ENCODE assay signal across 1 cellular context in the genomic region with DNA sequence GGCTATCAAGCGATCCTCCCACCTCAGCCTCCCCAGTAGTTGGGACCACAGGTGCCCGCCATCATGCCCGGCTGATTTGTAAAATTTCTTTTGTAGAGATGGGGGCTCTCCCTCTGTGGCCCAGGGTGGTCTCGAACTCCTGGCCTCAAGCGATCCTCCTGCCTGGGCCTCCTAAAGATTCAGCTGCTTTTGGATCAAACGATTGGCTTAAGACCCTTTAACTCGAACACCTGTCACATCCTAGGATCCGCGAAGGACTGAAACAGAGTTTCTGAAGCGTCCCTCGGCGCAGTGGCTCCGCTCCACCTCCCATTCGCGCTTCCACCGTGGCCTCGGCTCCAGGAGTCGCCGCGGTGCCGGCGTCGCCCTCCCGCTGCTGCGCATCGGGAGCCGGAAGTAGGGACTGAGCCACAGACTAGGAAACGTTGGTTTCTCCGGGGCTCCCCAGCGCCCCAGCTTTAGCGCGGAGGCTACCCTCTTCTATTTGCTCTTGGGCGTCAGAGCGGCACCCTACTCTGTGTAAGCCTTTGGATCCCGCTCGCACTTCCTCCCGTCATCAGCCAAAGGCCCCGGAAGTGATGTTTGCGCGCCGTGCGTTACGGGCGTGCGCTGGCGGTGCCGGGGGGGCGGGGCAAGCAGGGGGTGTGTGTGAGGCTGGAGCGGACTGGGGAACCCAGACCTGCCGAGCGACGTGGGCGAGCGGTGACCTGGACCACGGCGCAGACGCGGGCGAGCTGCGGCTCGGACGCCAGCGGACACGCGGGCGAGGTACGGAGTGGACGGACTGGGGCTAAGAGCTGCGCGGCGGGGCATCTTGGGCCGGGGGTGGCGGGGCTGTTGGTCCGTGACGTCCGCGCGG.
TF ChIP-seq lines count a peak whose summit lies in the region.

No MANE protein-coding gene starts in this region.

TF ChIP-seq in HepG2, 621 proteins besides CTCF, POLR2A, EP300 and RAD21 (continued from another document and continues in another):
- TF ChIP-seq, protein P1, sequence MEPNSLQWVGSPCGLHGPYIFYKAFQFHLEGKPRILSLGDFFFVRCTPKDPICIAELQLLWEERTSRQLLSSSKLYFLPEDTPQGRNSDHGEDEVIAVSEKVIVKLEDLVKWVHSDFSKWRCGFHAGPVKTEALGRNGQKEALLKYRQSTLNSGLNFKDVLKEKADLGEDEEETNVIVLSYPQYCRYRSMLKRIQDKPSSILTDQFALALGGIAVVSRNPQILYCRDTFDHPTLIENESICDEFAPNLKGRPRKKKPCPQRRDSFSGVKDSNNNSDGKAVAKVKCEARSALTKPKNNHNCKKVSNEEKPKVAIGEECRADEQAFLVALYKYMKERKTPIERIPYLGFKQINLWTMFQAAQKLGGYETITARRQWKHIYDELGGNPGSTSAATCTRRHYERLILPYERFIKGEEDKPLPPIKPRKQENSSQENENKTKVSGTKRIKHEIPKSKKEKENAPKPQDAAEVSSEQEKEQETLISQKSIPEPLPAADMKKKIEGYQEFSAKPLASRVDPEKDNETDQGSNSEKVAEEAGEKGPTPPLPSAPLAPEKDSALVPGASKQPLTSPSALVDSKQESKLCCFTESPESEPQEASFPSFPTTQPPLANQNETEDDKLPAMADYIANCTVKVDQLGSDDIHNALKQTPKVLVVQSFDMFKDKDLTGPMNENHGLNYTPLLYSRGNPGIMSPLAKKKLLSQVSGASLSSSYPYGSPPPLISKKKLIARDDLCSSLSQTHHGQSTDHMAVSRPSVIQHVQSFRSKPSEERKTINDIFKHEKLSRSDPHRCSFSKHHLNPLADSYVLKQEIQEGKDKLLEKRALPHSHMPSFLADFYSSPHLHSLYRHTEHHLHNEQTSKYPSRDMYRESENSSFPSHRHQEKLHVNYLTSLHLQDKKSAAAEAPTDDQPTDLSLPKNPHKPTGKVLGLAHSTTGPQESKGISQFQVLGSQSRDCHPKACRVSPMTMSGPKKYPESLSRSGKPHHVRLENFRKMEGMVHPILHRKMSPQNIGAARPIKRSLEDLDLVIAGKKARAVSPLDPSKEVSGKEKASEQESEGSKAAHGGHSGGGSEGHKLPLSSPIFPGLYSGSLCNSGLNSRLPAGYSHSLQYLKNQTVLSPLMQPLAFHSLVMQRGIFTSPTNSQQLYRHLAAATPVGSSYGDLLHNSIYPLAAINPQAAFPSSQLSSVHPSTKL (CRISPR knock-in tag; IDR thresholded peaks at IDR 0.05): no peak; the same call in 1 of the 2 replicates
- TF ChIP-seq NR2C2 (CRISPR knock-in tag; IDR thresholded peaks at IDR 0.05; ENCODE audit: borderline replicate concordance) (peak; percentile 70), ZSCAN29 (CRISPR knock-in tag; conservative IDR thresholded peaks at IDR 0.05) (no peak), BCL6 (CRISPR knock-in tag; IDR thresholded peaks at IDR 0.05) (no peak), HES4 (CRISPR knock-in tag; IDR thresholded peaks at IDR 0.05; ENCODE audit: borderline replicate concordance) (peak; percentile 60; the same call in 1 of the 2 replicates), TEAD2 (CRISPR knock-in tag; IDR thresholded peaks at IDR 0.05) (no peak), ELF3 (CRISPR knock-in tag; IDR thresholded peaks at IDR 0.05) (no peak; the same call in 1 of the 2 replicates), MYC (CRISPR knock-in tag; IDR thresholded peaks at IDR 0.05; ENCODE audit: borderline replicate concordance) (no peak; the same call in 1 of the 2 replicates), PHF5A (CRISPR knock-in tag; IDR thresholded peaks at IDR 0.05; ENCODE audit: low read depth, unreplicated experiment) (no peak), NFIB (CRISPR knock-in tag; IDR thresholded peaks at IDR 0.05; ENCODE audit: borderline replicate concordance) (peak; percentile 85; the same call in 1 of the 2 replicates), MAZ (IDR thresholded peaks at IDR 0.05; ENCODE audit: borderline replicate concordance, low read depth, low read length) (peak; percentile 50; the same call in 1 of the 2 replicates), MAZ (CRISPR knock-in tag; IDR thresholded peaks at IDR 0.05; ENCODE audit: low read depth) (peak; percentile 81), ZNF777 (CRISPR knock-in tag; IDR thresholded peaks at IDR 0.05) (no peak), ZNF235 (CRISPR knock-in tag; IDR thresholded peaks at IDR 0.05; ENCODE audit: borderline replicate concordance) (no peak), PLRG1 (conservative IDR thresholded peaks at IDR 0.05) (no peak), ZNF703 (CRISPR knock-in tag; IDR thresholded peaks at IDR 0.05; ENCODE audit: borderline replicate concordance) (no peak), GMEB1 (CRISPR knock-in tag; IDR thresholded peaks at IDR 0.05; ENCODE audit: borderline replicate concordance) (peak; percentile 98), ZFP36L1 (CRISPR knock-in tag; IDR thresholded peaks at IDR 0.05) (no peak), ZNF18 (CRISPR knock-in tag; IDR thresholded peaks at IDR 0.05; ENCODE audit: insufficient replicate concordance) (peak; percentile 90), GATAD1 (CRISPR knock-in tag; IDR thresholded peaks at IDR 0.05) (peak; percentile 89), ZFX (CRISPR knock-in tag; IDR thresholded peaks at IDR 0.05; ENCODE audit: low read depth) (peak; percentile 68; the same call in 1 of the 2 replicates), ZNF570 (CRISPR knock-in tag; IDR thresholded peaks at IDR 0.05; ENCODE audit: borderline replicate concordance) (no peak), NFE2L2 (IDR thresholded peaks at IDR 0.05; ENCODE audit: low read length) (no peak), ZNF605 (CRISPR knock-in tag; IDR thresholded peaks at IDR 0.05) (peak; percentile 93), ZNF589 (CRISPR knock-in tag; conservative IDR thresholded peaks at IDR 0.05) (peak; percentile 88), MXD1 (CRISPR knock-in tag; IDR thresholded peaks at IDR 0.05) (no peak), ZNF496 (CRISPR knock-in tag; IDR thresholded peaks at IDR 0.05; ENCODE audit: insufficient replicate concordance) (no peak), FOXK1 (CRISPR knock-in tag; IDR thresholded peaks at IDR 0.05; ENCODE audit: borderline replicate concordance, low read depth) (no peak), MAFF (IDR thresholded peaks at IDR 0.05; ENCODE audit: low read depth, low read length) (no peak), ZNF558 (CRISPR knock-in tag; IDR thresholded peaks at IDR 0.05; ENCODE audit: borderline replicate concordance) (no peak; the same call in 1 of the 2 replicates), GABPB1 (CRISPR knock-in tag; IDR thresholded peaks at IDR 0.05) (peak; percentile 98), ETV5 (CRISPR knock-in tag; IDR thresholded peaks at IDR 0.05; ENCODE audit: borderline replicate concordance) (peak; percentile 57; the same call in 1 of the 2 replicates)
- TF ChIP-seq, protein P2, sequence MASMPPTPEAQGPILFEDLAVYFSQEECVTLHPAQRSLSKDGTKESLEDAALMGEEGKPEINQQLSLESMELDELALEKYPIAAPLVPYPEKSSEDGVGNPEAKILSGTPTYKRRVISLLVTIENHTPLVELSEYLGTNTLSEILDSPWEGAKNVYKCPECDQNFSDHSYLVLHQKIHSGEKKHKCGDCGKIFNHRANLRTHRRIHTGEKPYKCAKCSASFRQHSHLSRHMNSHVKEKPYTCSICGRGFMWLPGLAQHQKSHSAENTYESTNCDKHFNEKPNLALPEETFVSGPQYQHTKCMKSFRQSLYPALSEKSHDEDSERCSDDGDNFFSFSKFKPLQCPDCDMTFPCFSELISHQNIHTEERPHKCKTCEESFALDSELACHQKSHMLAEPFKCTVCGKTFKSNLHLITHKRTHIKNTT (CRISPR knock-in tag; IDR thresholded peaks at IDR 0.05): no peak
- TF ChIP-seq, protein P3, sequence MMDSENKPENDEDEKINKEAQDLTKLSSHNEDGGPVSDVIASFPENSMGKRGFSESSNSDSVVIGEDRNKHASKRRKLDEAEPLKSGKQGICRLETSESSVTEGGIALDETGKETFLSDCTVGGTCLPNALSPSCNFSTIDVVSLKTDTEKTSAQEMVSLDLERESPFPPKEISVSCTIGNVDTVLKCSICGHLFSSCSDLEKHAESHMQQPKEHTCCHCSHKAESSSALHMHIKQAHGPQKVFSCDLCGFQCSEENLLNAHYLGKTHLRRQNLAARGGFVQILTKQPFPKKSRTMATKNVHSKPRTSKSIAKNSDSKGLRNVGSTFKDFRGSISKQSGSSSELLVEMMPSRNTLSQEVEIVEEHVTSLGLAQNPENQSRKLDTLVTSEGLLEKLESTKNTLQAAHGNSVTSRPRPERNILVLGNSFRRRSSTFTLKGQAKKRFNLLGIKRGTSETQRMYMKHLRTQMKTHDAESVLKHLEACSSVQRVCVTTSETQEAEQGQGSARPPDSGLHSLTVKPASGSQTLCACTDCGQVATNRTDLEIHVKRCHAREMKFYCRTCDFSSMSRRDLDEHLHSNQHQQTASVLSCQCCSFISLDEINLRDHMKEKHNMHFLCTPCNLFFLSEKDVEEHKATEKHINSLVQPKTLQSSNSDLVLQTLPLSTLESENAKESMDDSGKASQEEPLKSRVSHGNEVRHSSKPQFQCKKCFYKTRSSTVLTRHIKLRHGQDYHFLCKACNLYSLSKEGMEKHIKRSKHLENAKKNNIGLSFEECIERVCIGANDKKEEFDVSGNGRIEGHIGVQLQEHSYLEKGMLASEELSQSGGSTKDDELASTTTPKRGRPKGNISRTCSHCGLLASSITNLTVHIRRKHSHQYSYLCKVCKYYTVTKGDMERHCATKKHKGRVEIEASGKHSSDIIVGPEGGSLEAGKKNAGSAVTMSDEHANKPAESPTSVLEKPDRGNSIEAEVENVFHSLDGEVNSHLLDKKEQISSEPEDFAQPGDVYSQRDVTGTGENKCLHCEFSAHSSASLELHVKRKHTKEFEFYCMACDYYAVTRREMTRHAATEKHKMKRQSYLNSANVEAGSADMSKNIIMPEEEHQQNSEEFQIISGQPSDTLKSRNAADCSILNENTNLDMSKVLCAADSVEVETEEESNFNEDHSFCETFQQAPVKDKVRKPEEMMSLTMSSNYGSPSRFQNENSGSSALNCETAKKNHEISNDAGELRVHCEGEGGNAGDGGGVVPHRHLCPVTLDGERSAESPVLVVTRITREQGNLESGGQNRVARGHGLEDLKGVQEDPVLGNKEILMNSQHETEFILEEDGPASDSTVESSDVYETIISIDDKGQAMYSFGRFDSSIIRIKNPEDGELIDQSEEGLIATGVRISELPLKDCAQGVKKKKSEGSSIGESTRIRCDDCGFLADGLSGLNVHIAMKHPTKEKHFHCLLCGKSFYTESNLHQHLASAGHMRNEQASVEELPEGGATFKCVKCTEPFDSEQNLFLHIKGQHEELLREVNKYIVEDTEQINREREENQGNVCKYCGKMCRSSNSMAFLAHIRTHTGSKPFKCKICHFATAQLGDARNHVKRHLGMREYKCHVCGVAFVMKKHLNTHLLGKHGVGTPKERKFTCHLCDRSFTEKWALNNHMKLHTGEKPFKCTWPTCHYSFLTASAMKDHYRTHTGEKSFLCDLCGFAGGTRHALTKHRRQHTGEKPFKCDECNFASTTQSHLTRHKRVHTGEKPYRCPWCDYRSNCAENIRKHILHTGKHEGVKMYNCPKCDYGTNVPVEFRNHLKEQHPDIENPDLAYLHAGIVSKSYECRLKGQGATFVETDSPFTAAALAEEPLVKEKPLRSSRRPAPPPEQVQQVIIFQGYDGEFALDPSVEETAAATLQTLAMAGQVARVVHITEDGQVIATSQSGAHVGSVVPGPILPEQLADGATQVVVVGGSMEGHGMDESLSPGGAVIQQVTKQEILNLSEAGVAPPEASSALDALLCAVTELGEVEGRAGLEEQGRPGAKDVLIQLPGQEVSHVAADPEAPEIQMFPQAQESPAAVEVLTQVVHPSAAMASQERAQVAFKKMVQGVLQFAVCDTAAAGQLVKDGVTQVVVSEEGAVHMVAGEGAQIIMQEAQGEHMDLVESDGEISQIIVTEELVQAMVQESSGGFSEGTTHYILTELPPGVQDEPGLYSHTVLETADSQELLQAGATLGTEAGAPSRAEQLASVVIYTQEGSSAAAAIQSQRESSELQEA (CRISPR knock-in tag; IDR thresholded peaks at IDR 0.05; ENCODE audit: not compliant biosample characterization): no peak
- TF ChIP-seq, protein P4, sequence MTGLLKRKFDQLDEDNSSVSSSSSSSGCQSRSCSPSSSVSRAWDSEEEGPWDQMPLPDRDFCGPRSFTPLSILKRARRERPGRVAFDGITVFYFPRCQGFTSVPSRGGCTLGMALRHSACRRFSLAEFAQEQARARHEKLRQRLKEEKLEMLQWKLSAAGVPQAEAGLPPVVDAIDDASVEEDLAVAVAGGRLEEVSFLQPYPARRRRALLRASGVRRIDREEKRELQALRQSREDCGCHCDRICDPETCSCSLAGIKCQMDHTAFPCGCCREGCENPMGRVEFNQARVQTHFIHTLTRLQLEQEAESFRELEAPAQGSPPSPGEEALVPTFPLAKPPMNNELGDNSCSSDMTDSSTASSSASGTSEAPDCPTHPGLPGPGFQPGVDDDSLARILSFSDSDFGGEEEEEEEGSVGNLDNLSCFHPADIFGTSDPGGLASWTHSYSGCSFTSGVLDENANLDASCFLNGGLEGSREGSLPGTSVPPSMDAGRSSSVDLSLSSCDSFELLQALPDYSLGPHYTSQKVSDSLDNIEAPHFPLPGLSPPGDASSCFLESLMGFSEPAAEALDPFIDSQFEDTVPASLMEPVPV (CRISPR knock-in tag; IDR thresholded peaks at IDR 0.05): no peak; the same call in none of the 2 replicates
